8 cellular contexts compared by ENCODE assay signal in genomic region chrX:109632906-109633504, GRCh38. TPM values are rescaled to one million over a fixed set of nuclear protein-coding genes. Genes with fewer than 3 reads are reported as not detected.
DNase-seq lines count a peak whose midpoint lies in the region; TF ChIP-seq lines count a peak whose summit lies in the region.

No MANE protein-coding gene starts in this region.

- peaks cover 0 to 72% (median 19%) of the 10 kb centered on the region in 45 donors for H3K27me3 ChIP-seq in dorsolateral prefrontal cortex
- H3K27me3 ChIP-seq in sigmoid colon: no peaks in the 10 kb centered on the region

- no peaks in the 10 kb centered on the region for H3K9me3 ChIP-seq in sigmoid colon

- no peak for TF ChIP-seq EP300 in sigmoid colon (IDR thresholded peaks at IDR 0.05)

- H3K4me1 ChIP-seq in sigmoid colon: no peaks in the 10 kb centered on the region

- peaks cover 11% of the 10 kb centered on the region for H3K4me1 Mint-ChIP-seq in osteocyte (ENCODE audit: unreplicated experiment)
- H3K4me1 Mint-ChIP-seq in activated T-helper 1 cell treated with anti-CD3 and anti-CD28 coated beads, Interleukin-12 subunit alpha, Interleukin-12 subunit beta, Interleukin-2, Interleukin-4 antibody, amounts not matched to agents 30 ng/mL and 10 ng/mL and 1 ng/mL, durations not matched to agents 14 hours and 24 hours and 36 hours (ENCODE audit: low read depth): peaks cover 10% of the 10 kb centered on the region

- intact Hi-C loops in dorsolateral prefrontal cortex (cut with DNase I) (loop anchor here (5.0 to 10.0 kb wide), 3 partner anchors 98 to 148 kb away; partner anchors contain the start of genes GUCY2F (in 1 of the 2) and NXT2 (in 1 of the 2)), sigmoid colon (cut with DNase I) (loop anchor here (5.0 kb wide), 1 partner anchor 146 kb away; no protein-coding TSS in a partner anchor)
- intact Hi-C loops in activated T-helper 1 cell treated with anti-CD3 and anti-CD28 coated beads, Interleukin-12 subunit alpha, Interleukin-12 subunit beta, Interleukin-2, Interleukin-4 antibody, amounts not matched to agents 30 ng/mL and 10 ng/mL and 1 ng/mL, durations not matched to agents 14 hours and 24 hours and 36 hours (cut with micrococcal nuclease): no loop called here

- H3K27ac ChIP-seq in dorsolateral prefrontal cortex (no peak overlapping the region), sigmoid colon (no peak overlapping the region)

- no peaks in the 10 kb centered on the region for H3K27me3 Mint-ChIP-seq in osteocyte (ENCODE audit: unreplicated experiment)
- H3K27me3 Mint-ChIP-seq in activated T-helper 1 cell treated with anti-CD3 and anti-CD28 coated beads, Interleukin-12 subunit alpha, Interleukin-12 subunit beta, Interleukin-2, Interleukin-4 antibody, amounts not matched to agents 30 ng/mL and 10 ng/mL and 1 ng/mL, durations not matched to agents 14 hours and 24 hours and 36 hours (ENCODE audit: insufficient read depth): no peaks in the 10 kb centered on the region

- DNase-seq in G401 (ENCODE audit: low spot score) (peak; percentile 29), M059J (ENCODE audit: low read depth) (peak; percentile 42), dorsolateral prefrontal cortex (no peak), osteocyte (ENCODE audit: extremely low spot score, unreplicated experiment) (no peak), NOMO-1 treated with DMSO at 0.1 percent for 48 hours (lab: John Stamatoyannopoulos, UW; ENCODE audit: unreplicated experiment) (no peak), sigmoid colon (no peak), NCI-H748 treated with DMSO at 0.1 percent for 48 hours (lab: John Stamatoyannopoulos, UW) (no peak)
- no peak for DNase-seq in activated T-helper 1 cell treated with anti-CD3 and anti-CD28 coated beads, Interleukin-12 subunit alpha, Interleukin-12 subunit beta, Interleukin-2, Interleukin-4 antibody, amounts not matched to agents 30 ng/mL and 10 ng/mL and 1 ng/mL, durations not matched to agents 14 hours and 24 hours and 36 hours (ENCODE audit: low spot score)

- H3K4me3 ChIP-seq in dorsolateral prefrontal cortex (no peak overlapping the region), sigmoid colon (no peak overlapping the region)

- WGBS in sigmoid colon, 2 donors: 37 to 55% methylated on average over 5 of the region's 5 CpGs

- H3K36me3 Mint-ChIP-seq in osteocyte (ENCODE audit: unreplicated experiment): peaks cover 2% of the 10 kb centered on the region
- H3K36me3 Mint-ChIP-seq in activated T-helper 1 cell treated with anti-CD3 and anti-CD28 coated beads, Interleukin-12 subunit alpha, Interleukin-12 subunit beta, Interleukin-2, Interleukin-4 antibody, amounts not matched to agents 30 ng/mL and 10 ng/mL and 1 ng/mL, durations not matched to agents 14 hours and 24 hours and 36 hours (ENCODE audit: low read depth): peaks cover 8% of the 10 kb centered on the region

- no peaks in the 10 kb centered on the region for H3K36me3 ChIP-seq in sigmoid colon

- in situ Hi-C loops in G401 (cut with HindIII; ENCODE audit: low sequenced_read_pairs): no loop called here

- no peak overlapping the region for H3K4me3 Mint-ChIP-seq in osteocyte (ENCODE audit: unreplicated experiment)
- H3K4me3 Mint-ChIP-seq in activated T-helper 1 cell treated with anti-CD3 and anti-CD28 coated beads, Interleukin-12 subunit alpha, Interleukin-12 subunit beta, Interleukin-2, Interleukin-4 antibody, amounts not matched to agents 30 ng/mL and 10 ng/mL and 1 ng/mL, durations not matched to agents 14 hours and 24 hours and 36 hours: no peak overlapping the region

- H3K27ac Mint-ChIP-seq in osteocyte (ENCODE audit: unreplicated experiment): no peak overlapping the region
- no peak overlapping the region for H3K27ac Mint-ChIP-seq in activated T-helper 1 cell treated with anti-CD3 and anti-CD28 coated beads, Interleukin-12 subunit alpha, Interleukin-12 subunit beta, Interleukin-2, Interleukin-4 antibody, amounts not matched to agents 30 ng/mL and 10 ng/mL and 1 ng/mL, durations not matched to agents 14 hours and 24 hours and 36 hours

- peak; percentile 30 to 71 (median 55) for TF ChIP-seq CTCF in dorsolateral prefrontal cortex (IDR thresholded peaks at IDR 0.05 in 54 of 56, conservative IDR thresholded peaks at IDR 0.05 in 2 of 56; ENCODE audit: low read depth in 1 of 56, partially characterized antibody in 56 of 56)
- TF ChIP-seq CTCF in osteocyte (IDR thresholded peaks at IDR 0.05): peak; percentile 75
- TF ChIP-seq CTCF in sigmoid colon (IDR thresholded peaks at IDR 0.05): no peak

- TF ChIP-seq POLR2A in sigmoid colon (IDR thresholded peaks at IDR 0.05): no peak

- H3K9me3 Mint-ChIP-seq in osteocyte (ENCODE audit: unreplicated experiment): no peaks in the 10 kb centered on the region
- no peaks in the 10 kb centered on the region for H3K9me3 Mint-ChIP-seq in activated T-helper 1 cell treated with anti-CD3 and anti-CD28 coated beads, Interleukin-12 subunit alpha, Interleukin-12 subunit beta, Interleukin-2, Interleukin-4 antibody, amounts not matched to agents 30 ng/mL and 10 ng/mL and 1 ng/mL, durations not matched to agents 14 hours and 24 hours and 36 hours

RNA-seq across cellular contexts. Expression of gene KCNE5, which starts 8.0 kb away (rescaled TPM):
- total RNA-seq in G401 (2014; rRNA removed; shearing (Covaris generic)): not detected in 2 replicates
- total RNA-seq in M059J (2014; rRNA removed; shearing (Covaris generic)): 0.86 TPM in 1 of 2 replicates, not detected in the other
- total RNA-seq in dorsolateral prefrontal cortex (1 to 10 TPM in 45 of 120 experiments, under 1 TPM in 65, not detected in 10; 0.32 to 5.1 (median 0.88) TPM), osteocyte (0.24 and 0.70 TPM in 2 replicates), sigmoid colon (under 1 TPM in 1 of 4 donors, not detected in 3; 0.33 TPM)
- polyA plus RNA-seq in sigmoid colon: not detected
- total RNA-seq in activated T-helper 1 cell treated with anti-CD3 and anti-CD28 coated beads, Interleukin-12 subunit alpha, Interleukin-12 subunit beta, Interleukin-2, Interleukin-4 antibody, amounts not matched to agents 30 ng/mL and 10 ng/mL and 1 ng/mL, durations not matched to agents 14 hours and 24 hours and 36 hours: 0.52 and 0.81 TPM in 2 replicates

Comparison
In these comparisons a context has a peak if more than half of its experiments do, and no peak if none do; other contexts are left out.
1. DNase-seq: peak in G401 (single experiment) and M059J (single experiment); none in dorsolateral prefrontal cortex (0 of 10), osteocyte (single experiment), NOMO-1 treated with DMSO at 0.1 percent for 48 hours (single experiment), sigmoid colon (single experiment), NCI-H748 treated with DMSO at 0.1 percent for 48 hours (single experiment) and activated T-helper 1 cell treated with anti-CD3 and anti-CD28 coated beads, Interleukin-12 subunit alpha, Interleukin-12 subunit beta, Interleukin-2, Interleukin-4 antibody, amounts not matched to agents 30 ng/mL and 10 ng/mL and 1 ng/mL, durations not matched to agents 14 hours and 24 hours and 36 hours (single experiment).
2. CTCF ChIP-seq: peak in dorsolateral prefrontal cortex (56 of 56) and osteocyte (single experiment); none in sigmoid colon (0 of 4).